15 cellular contexts compared by ENCODE assay signal in the genomic region with DNA sequence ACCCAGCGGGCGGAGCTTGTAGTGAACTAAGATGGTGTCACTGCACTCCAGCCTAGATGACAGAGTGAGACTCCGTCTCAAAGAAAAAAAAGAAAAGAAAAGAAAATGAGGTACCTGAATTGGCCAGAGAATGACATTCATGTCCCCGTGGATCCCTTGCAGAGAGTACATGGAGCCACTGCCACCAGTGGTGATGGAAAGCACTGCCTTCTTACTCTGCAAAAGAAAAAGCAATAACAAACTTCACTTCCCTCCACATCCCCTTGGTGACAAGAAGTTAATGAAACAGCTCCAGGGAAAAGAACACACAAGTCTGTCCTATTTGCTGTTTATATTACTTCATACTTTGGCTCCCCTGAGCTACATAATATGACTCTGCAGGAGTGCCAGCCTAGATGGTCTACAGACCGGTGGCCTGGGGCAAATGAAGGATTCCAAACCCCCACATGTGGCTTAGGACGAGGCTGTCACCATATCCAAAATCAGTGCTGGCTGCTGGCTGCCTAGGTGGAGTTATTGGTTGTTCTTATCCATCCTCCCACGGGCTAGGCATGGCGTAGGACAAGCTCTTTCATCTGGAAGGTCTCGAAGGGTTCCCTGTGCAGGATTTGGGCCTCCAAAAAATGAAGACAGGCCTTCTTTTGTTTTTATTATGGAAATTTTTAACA.
"Had no signal": no experiment of that assay in that cellular context is flagged by ENCODE, and none has a peak within 500 bp of the region (broad histone marks: within the 10 kb centered on the region; RNA-seq: fewer than 3 reads in every experiment).

No MANE protein-coding gene starts in this region.

- H3K4me3 Mint-ChIP-seq: activated T-cell treated with anti-CD3 and anti-CD28 coated beads, Interleukin-2, amount 50 U/mL, for 4 hours; natural killer cell treated with Interleukin-12 subunit alpha and Interleukin-12 subunit beta and Interleukin-15 and Interleukin-18, amount 100 ng/mL, for 72 hours had no signal

- H3K27ac ChIP-seq: tibial artery had no signal

- ATAC-seq: activated T-cell treated with anti-CD3 and anti-CD28 coated beads, Interleukin-2, amount 50 U/mL, for 4 hours; natural killer cell treated with Interleukin-12 subunit alpha and Interleukin-12 subunit beta and Interleukin-15 and Interleukin-18, amount 100 ng/mL, for 72 hours had no signal

- H3K27me3 ChIP-seq: tibial artery had no signal

- DNase-seq: activated CD4-positive, alpha-beta T cell treated with anti-CD3 and anti-CD28 coated beads, Interleukin-2, amount 50 U/mL, for 1 hour; activated gamma-delta T cell; activated T-cell treated with anti-CD3 and anti-CD28 coated beads, Interleukin-2, amount 50 U/mL, for 4 hours; amniotic stem cell; caudate nucleus; cortex of kidney; effector CD8-positive, alpha-beta T cell; foreskin melanocyte; mesendoderm; stimulated activated CD4-positive, alpha-beta T cell treated with anti-CD3 and anti-CD28 coated beads, Interleukin-12 subunit alpha, Interleukin-12 subunit beta, amount 100 ng/mL, for 4 hours; stimulated activated CD4-positive, alpha-beta T cell treated with anti-CD3 and anti-CD28 coated beads, Interleukin-2, amount 100 ng/mL, for 24 hours; T-helper 2 cell had no signal

- H3K9me3 Mint-ChIP-seq: activated naive CD4-positive, alpha-beta T cell treated with anti-CD3 and anti-CD28 coated beads, Interleukin-2, amount 50 U/mL, for 72 hours; activated T-cell treated with anti-CD3 and anti-CD28 coated beads, Interleukin-2, amount 50 U/mL, for 4 hours; natural killer cell treated with Interleukin-12 subunit alpha and Interleukin-12 subunit beta and Interleukin-15 and Interleukin-18, amount 100 ng/mL, for 72 hours had no signal

- H3K9me3 ChIP-seq: tibial artery had no signal

- H3K36me3 Mint-ChIP-seq: activated naive CD4-positive, alpha-beta T cell treated with anti-CD3 and anti-CD28 coated beads, Interleukin-2, amount 50 U/mL, for 72 hours; natural killer cell treated with Interleukin-12 subunit alpha and Interleukin-12 subunit beta and Interleukin-15 and Interleukin-18, amount 100 ng/mL, for 72 hours had no signal

- H3K27ac Mint-ChIP-seq: natural killer cell treated with Interleukin-12 subunit alpha and Interleukin-12 subunit beta and Interleukin-15 and Interleukin-18, amount 100 ng/mL, for 72 hours had no signal

- H3K27me3 Mint-ChIP-seq: natural killer cell treated with Interleukin-12 subunit alpha and Interleukin-12 subunit beta and Interleukin-15 and Interleukin-18, amount 100 ng/mL, for 72 hours had no signal

- H3K4me3 ChIP-seq: tibial artery had no signal
